9 cellular contexts compared by ENCODE assay signal in genomic region chr14:101780390-101780789, GRCh38. TPM values are rescaled to one million over a fixed set of nuclear protein-coding genes. Genes with fewer than 3 reads are reported as not detected.
DNase-seq lines count a peak whose midpoint lies in the region; TF ChIP-seq lines count a peak whose summit lies in the region.
"Had no signal": no experiment of that assay in that cellular context is flagged by ENCODE, and none has a peak within 500 bp of the region (broad histone marks: within the 10 kb centered on the region; RNA-seq: fewer than 3 reads in every experiment).

No MANE protein-coding gene starts in this region.

- in situ Hi-C loops in KBM-7 (cut with MboI; ENCODE audit: low pct_unique_long_range_greater_than_20kb, low sequenced_read_pairs) = no loop called here

- H3K27me3 ChIP-seq in iPS DF 6.9 (ENCODE audit: control insufficient read depth, insufficient read depth, low read length) = peaks cover 12% of the 10 kb centered on the region; the same call in 1 of the 2 replicates
- H3K27me3 ChIP-seq: suprapubic skin had no signal

- no peaks in the 10 kb centered on the region for H3K36me3 ChIP-seq in iPS DF 6.9 (ENCODE audit: control insufficient read depth, insufficient read depth, low read length)
- H3K36me3 ChIP-seq: suprapubic skin had no signal

- TF ChIP-seq CTCF in neural crest cell (conservative IDR thresholded peaks at IDR 0.05) = no peak

- no peak overlapping the region for H3K27ac ChIP-seq in iPS DF 6.9 (ENCODE audit: low read length)
- H3K27ac ChIP-seq: suprapubic skin had no signal

- no CpG with 5 or more reads among the region's 11 CpGs for WGBS in iPS DF 6.9 (ENCODE audit: insufficient coverage, insufficient read length)

- H3K9me3 Mint-ChIP-seq in IgD-negative memory B cell (no peaks in the 10 kb centered on the region), neural crest cell (no peaks in the 10 kb centered on the region)

- 0 out of 2 replicates have a peak, but pooled peaks cover 1% of the 10 kb centered on the region for H3K4me1 ChIP-seq in iPS DF 6.9 (ENCODE audit: control insufficient read depth, insufficient read depth, low read length)

- H3K4me1 Mint-ChIP-seq in IgD-negative memory B cell (peaks cover 19 to 22% (median 22%) of the 10 kb centered on the region in 3 donors), neural crest cell (peaks cover 12% of the 10 kb centered on the region)

- H3K4me3 ChIP-seq in iPS DF 6.9 (ENCODE audit: low read length) = peak overlapping the region; percentile 71; the same call in 1 of the 2 replicates

- H3K27ac Mint-ChIP-seq in IgD-negative memory B cell (no peak overlapping the region), neural crest cell (ENCODE audit: unreplicated experiment) (no peak overlapping the region)

- DNase-seq in ELF-1 (ENCODE audit: low read depth, low spot score) (peak; percentile 15), iPS DF 6.9 (ENCODE audit: low read depth, low spot score) (no peak), neural crest cell (ENCODE audit: low read depth, low spot score) (no peak), KBM-7 (no peak), SHP77 (lab: John Stamatoyannopoulos, UW) (no peak)
- no peak for DNase-seq in stimulated activated CD4-positive, alpha-beta T cell treated with anti-CD3 and anti-CD28 coated beads, Interleukin-4, amount 100 ng/mL, for 24 hours
- DNase-seq: left colon had no signal

- no peaks in the 10 kb centered on the region for H3K9me3 ChIP-seq in iPS DF 6.9 (ENCODE audit: control insufficient read depth, insufficient read depth, low read length)
- H3K9me3 ChIP-seq: suprapubic skin had no signal

- H3K27me3 Mint-ChIP-seq in IgD-negative memory B cell (peaks cover 10% of the 10 kb centered on the region), neural crest cell (ENCODE audit: low read depth) (peaks cover 51% of the 10 kb centered on the region)

- H3K4me3 Mint-ChIP-seq in IgD-negative memory B cell (peak overlapping the region; percentile 2 to 81 (median 68)), neural crest cell (peak overlapping the region; percentile 21)

- H3K36me3 Mint-ChIP-seq in IgD-negative memory B cell (peaks cover 4% of the 10 kb centered on the region), neural crest cell (ENCODE audit: low read depth) (peaks cover 8% of the 10 kb centered on the region)

RNA-seq across cellular contexts. Expression of gene PPP2R5C, which starts 18.9 kb away (rescaled TPM):
- polyA plus RNA-seq in IgD-negative memory B cell = 106 TPM
- total RNA-seq in neural crest cell = 122 and 134 TPM in 2 replicates
